26 cellular contexts compared by ENCODE assay signal in genomic region chr11:73942030-73942429, GRCh38. TPM values are rescaled to one million over a fixed set of nuclear protein-coding genes. Genes with fewer than 3 reads are reported as not detected.
"Had no signal": no experiment of that assay in that cellular context is flagged by ENCODE, and none has a peak within 500 bp of the region (broad histone marks: within the 10 kb centered on the region; RNA-seq: fewer than 3 reads in every experiment).

No MANE protein-coding gene starts in this region.

- DNase-seq: activated B cell treated with CpG ODN at 0.5 μM for 24 hours; activated CD4-positive, alpha-beta T cell treated with anti-CD3 and anti-CD28 coated beads, Interleukin-2, amount 50 U/mL, for 1 hour; activated CD8-positive, alpha-beta memory T cell treated with anti-CD3 and anti-CD28 coated beads, Interleukin-2, amount 10 ng/mL, durations not matched to agents 7 days and 5 days; activated CD8-positive, alpha-beta T cell treated with anti-CD3 and anti-CD28 coated beads, Interleukin-2, amount 10 ng/mL, durations not matched to agents 7 days and 5 days; activated T-cell treated with anti-CD3 and anti-CD28 coated beads, Interleukin-2, amount 50 U/mL, for 48 hours; anterior cingulate cortex; foreskin keratinocyte; heart right ventricle; left lung; mucosa of descending colon; sigmoid colon; stimulated activated CD4-positive, alpha-beta T cell treated with anti-CD3 and anti-CD28 coated beads, Interleukin-1b, Interleukin-23, amount 100 ng/mL, for 48 hours; stimulated activated naive CD4-positive, alpha-beta T cell; T-helper 17 cell; T1000; tibial artery; upper lobe of right lung had no signal

- ATAC-seq: activated CD8-positive, alpha-beta memory T cell treated with anti-CD3 and anti-CD28 coated beads, Interleukin-2, amount 10 ng/mL, durations not matched to agents 7 days and 5 days; activated CD8-positive, alpha-beta T cell treated with anti-CD3 and anti-CD28 coated beads, Interleukin-2, amount 10 ng/mL, durations not matched to agents 7 days and 5 days; foreskin keratinocyte; heart right ventricle; left lung; mucosa of descending colon; T-helper 17 cell; upper lobe of right lung had no signal

- H3K36me3 ChIP-seq: cardiac muscle cell, esophagus muscularis mucosa, heart right ventricle, left lung, sigmoid colon, suprapubic skin, tibial artery, upper lobe of right lung had no signal

- H3K4me3 ChIP-seq: cardiac muscle cell, coronary artery, esophagus muscularis mucosa, heart right ventricle, left lung, lung, mucosa of descending colon, sigmoid colon, smooth muscle cell, suprapubic skin, tibial artery, upper lobe of right lung had no signal

- H3K27ac ChIP-seq: cardiac muscle cell, coronary artery, esophagus muscularis mucosa, foreskin keratinocyte, heart right ventricle, left lung, sigmoid colon, suprapubic skin, tibial artery, upper lobe of right lung had no signal

- H3K27me3 ChIP-seq: cardiac muscle cell, esophagus muscularis mucosa, heart right ventricle, left lung, sigmoid colon, suprapubic skin, tibial artery, upper lobe of right lung had no signal

- H3K4me1 ChIP-seq: esophagus muscularis mucosa, foreskin keratinocyte, heart right ventricle, left lung, sigmoid colon, suprapubic skin, upper lobe of right lung had no signal

- H3K9me3 ChIP-seq: esophagus muscularis mucosa, suprapubic skin, tibial artery, upper lobe of right lung had no signal

RNA-seq across cellular contexts. Expression of gene DNAJB13, which starts 8.8 kb away (rescaled TPM):
- total RNA-seq: activated B cell treated with CpG ODN at 0.5 μM for 24 hours; activated CD8-positive, alpha-beta T cell treated with anti-CD3 and anti-CD28 coated beads, Interleukin-2, amount 10 ng/mL, durations not matched to agents 7 days and 5 days; esophagus muscularis mucosa; heart right ventricle; mesenteric fat pad; mucosa of descending colon; osteocyte; posterior vena cava; smooth muscle cell; suprapubic skin; upper lobe of right lung had no signal
- polyA plus RNA-seq: cardiac muscle cell, foreskin keratinocyte, heart right ventricle, sigmoid colon, smooth muscle cell had no signal
